ENCODE assay signal across 10 cellular contexts in genomic region chr1:38014171-38014570, GRCh38. TPM values are rescaled to one million over a fixed set of nuclear protein-coding genes. Genes with fewer than 3 reads are reported as not detected.
DNase-seq lines count a peak whose midpoint lies in the region; ATAC-seq and TF ChIP-seq lines count a peak whose summit lies in the region.
"Had no signal": no experiment of that assay in that cellular context is flagged by ENCODE, and none has a peak within 500 bp of the region (broad histone marks: within the 10 kb centered on the region; RNA-seq: fewer than 3 reads in every experiment).

No MANE protein-coding gene starts in this region.

- peak overlapping the region; percentile 32 for H3K27ac Mint-ChIP-seq in CD8-positive, alpha-beta T cell
- H3K27ac Mint-ChIP-seq in brain (peak overlapping the region in 4 of 5 experiments; percentile 12 to 100 (median 84)), nephron (peak overlapping the region in 2 of 3 experiments; percentile 90 to 100)

- H3K4me2 ChIP-seq in Karpas-422 (ENCODE audit: low read depth, low read length, poor library complexity, severe bottlenecking), result peak overlapping the region; percentile 76

- peaks cover 49% of the 10 kb centered on the region for H3K36me3 Mint-ChIP-seq in CD8-positive, alpha-beta T cell
- H3K36me3 Mint-ChIP-seq in brain (peaks cover 31% of the 10 kb centered on the region), nephron (ENCODE audit: low read depth) (peaks cover 28% of the 10 kb centered on the region)

- CTCF ChIA-PET in CD8-positive, alpha-beta T cell (lab: Charles Lee), result interaction anchor here (1.0 to 4.1 kb wide), 3 partner anchors 9 to 155 kb away, joined by 3 to 15 read pairs (median 3); partner anchors contain the start of gene MTF1

- peaks cover 45% of the 10 kb centered on the region for H3K79me2 ChIP-seq in Karpas-422 (ENCODE audit: low read length)

- intact Hi-C loops in CD8-positive, alpha-beta T cell (cut with DNase I, micrococcal nuclease), result loop anchor here (10.0 kb wide), 5 partner anchors 209 to 841 kb away; partner anchors contain the start of genes GNL2 (in 2 of the 2), C1orf122 (in 1 of the 2), RRAGC (in 1 of the 2) and YRDC (in 1 of the 2)

- no peak overlapping the region for H3K4me3 ChIP-seq in CD8-positive, alpha-beta T cell (ENCODE audit: low read depth, low read length)
- H3K4me3 ChIP-seq in Karpas-422 (ENCODE audit: low read length), result peak overlapping the region; percentile 85; the same call in 1 of the 2 replicates

- H3K4me1 Mint-ChIP-seq in CD8-positive, alpha-beta T cell (ENCODE audit: low read depth), result peaks cover 54% of the 10 kb centered on the region
- peaks cover 64% of the 10 kb centered on the region for H3K4me1 Mint-ChIP-seq in brain
- peaks cover 56% of the 10 kb centered on the region for H3K4me1 Mint-ChIP-seq in nephron

- H3K4me1 ChIP-seq in CD8-positive, alpha-beta T cell (ENCODE audit: insufficient read depth, low read length), result peaks cover 33% of the 10 kb centered on the region
- peaks cover 15% of the 10 kb centered on the region for H3K4me1 ChIP-seq in Karpas-422 (ENCODE audit: low read length)

- no peaks in the 10 kb centered on the region for H3K9me3 Mint-ChIP-seq in CD8-positive, alpha-beta T cell
- H3K9me3 Mint-ChIP-seq in brain (peaks cover 0 to 6% (median 0%) of the 10 kb centered on the region in 5 experiments), nephron (no peaks in the 10 kb centered on the region)

- no peaks in the 10 kb centered on the region for H3K9me2 ChIP-seq in Karpas-422 (replicated peaks; ENCODE audit: insufficient read depth, low read length)

- no peak for TF ChIP-seq CTCF in CD8-positive, alpha-beta T cell (IDR thresholded peaks at IDR 0.05)
- TF ChIP-seq CTCF in brain (conservative IDR thresholded peaks at IDR 0.05) (no peak), nephron (IDR thresholded peaks at IDR 0.05; ENCODE audit: unreplicated experiment in 3 of 3) (no peak)

- H2AFZ ChIP-seq in Karpas-422 (ENCODE audit: low read length), result no peak overlapping the region

- no peaks in the 10 kb centered on the region for H3K27me3 ChIP-seq in CD8-positive, alpha-beta T cell (ENCODE audit: insufficient read depth, low read length)
- no peaks in the 10 kb centered on the region for H3K27me3 ChIP-seq in Karpas-422 (ENCODE audit: low read length)

- no peaks in the 10 kb centered on the region for H4K20me1 ChIP-seq in Karpas-422 (ENCODE audit: insufficient read depth, low read depth, low read length)

- peaks cover 11% of the 10 kb centered on the region for H3K36me3 ChIP-seq in CD8-positive, alpha-beta T cell (ENCODE audit: insufficient read depth, low read length)
- H3K36me3 ChIP-seq in Karpas-422 (ENCODE audit: insufficient read depth, low read length), result peaks cover 20% of the 10 kb centered on the region

- peak overlapping the region; percentile 92; the same call in 1 of the 2 replicates for H3K9ac ChIP-seq in Karpas-422 (ENCODE audit: low read length)

- POLR2A ChIA-PET in CD8-positive, alpha-beta T cell (lab: Charles Lee), result interaction anchor here (1.0 kb wide), 1 partner anchor 76 kb away, joined by 3 read pairs; no protein-coding TSS in a partner anchor

- H3K27me3 Mint-ChIP-seq in CD8-positive, alpha-beta T cell (ENCODE audit: low read depth), result no peaks in the 10 kb centered on the region
- H3K27me3 Mint-ChIP-seq in brain, result peaks cover 15% of the 10 kb centered on the region
- H3K27me3 Mint-ChIP-seq in nephron (ENCODE audit: low read depth), result no peaks in the 10 kb centered on the region

- DNase-seq in CD8-positive, alpha-beta T cell, result no peak
- DNase-seq in Karpas-422, result no peak
- DNase-seq in AG20443 (ENCODE audit: low spot score), result no peak
- DNase-seq in germinal center (ENCODE audit: low spot score), result no peak
- no peak for DNase-seq in NCI-H2081 (lab: John Stamatoyannopoulos, UW)
- no peak for DNase-seq in RPMI8226

- no peak for ATAC-seq in CD8-positive, alpha-beta T cell

- no peaks in the 10 kb centered on the region for H3K9me3 ChIP-seq in CD8-positive, alpha-beta T cell (ENCODE audit: low read length)
- no peaks in the 10 kb centered on the region for H3K9me3 ChIP-seq in Karpas-422 (ENCODE audit: low read length)

- peak overlapping the region; percentile 99 for H3K4me3 Mint-ChIP-seq in CD8-positive, alpha-beta T cell
- H3K4me3 Mint-ChIP-seq in brain (peak overlapping the region; percentile 96 to 99 (median 97)), nephron (peak overlapping the region; percentile 94 to 96 (median 95))

- no peak overlapping the region for H3K27ac ChIP-seq in CD8-positive, alpha-beta T cell (ENCODE audit: low read depth, low read length)
- no peak overlapping the region for H3K27ac ChIP-seq in Karpas-422 (ENCODE audit: low read length)

RNA-seq across cellular contexts. Expression of gene UTP11, which starts 1.6 kb away (rescaled TPM):
- total RNA-seq in CD8-positive, alpha-beta T cell, result 10 to 100 TPM; 12.8 to 14.0 TPM
- total RNA-seq in Karpas-422 (2014; rRNA removed; shearing (Covaris generic); ENCODE audit: low replicate concordance), result 27.3 and 31.1 TPM in 2 replicates
- polyA plus RNA-seq in brain (ENCODE audit: insufficient read depth, low read depth, low replicate concordance), result 29.6 TPM

RNA-seq across cellular contexts. Expression of gene FHL3, which starts 8.9 kb away (rescaled TPM):
- 1 to 10 TPM; 5.6 to 5.9 TPM for total RNA-seq in CD8-positive, alpha-beta T cell
- 4.6 and 10.7 TPM in 2 replicates for total RNA-seq in Karpas-422 (2014; rRNA removed; shearing (Covaris generic); ENCODE audit: low replicate concordance)
- 12.8 TPM for polyA plus RNA-seq in brain (ENCODE audit: insufficient read depth, low read depth, low replicate concordance)

RNA-seq across cellular contexts. Expression of gene SF3A3, which starts 24.3 kb away (rescaled TPM):
- 10 to 100 TPM; 41.7 to 42.6 TPM for total RNA-seq in CD8-positive, alpha-beta T cell
- 56.8 and 124 TPM in 2 replicates for total RNA-seq in Karpas-422 (2014; rRNA removed; shearing (Covaris generic); ENCODE audit: low replicate concordance)
- polyA plus RNA-seq in brain (ENCODE audit: insufficient read depth, low read depth, low replicate concordance), result 88.2 TPM

RNA-seq across cellular contexts. Expression of gene POU3F1, which starts 32.4 kb away (rescaled TPM):
- total RNA-seq in CD8-positive, alpha-beta T cell, result 1 to 10 TPM; 1.0 to 1.1 TPM
- 0.07 TPM in 1 of 2 replicates, not detected in the other for total RNA-seq in Karpas-422 (2014; rRNA removed; shearing (Covaris generic); ENCODE audit: low replicate concordance)
- polyA plus RNA-seq in brain (ENCODE audit: insufficient read depth, low read depth, low replicate concordance), result 0.81 TPM
- total RNA-seq: cardiac septum, LHCN-M2 had no signal

Comparison
In these comparisons a context has a peak if more than half of its experiments do, and no peak if none do; other contexts are left out.
1. H3K27ac Mint-ChIP-seq: peak in every context shown above with its lines; median percentile 95 in nephron; 84 in brain; 32 in CD8-positive, alpha-beta T cell.